1 cellular context compared by ENCODE assay signal in genomic region chr11:76861490-76861953, GRCh38.
TF ChIP-seq lines count a peak whose summit lies in the region.

No MANE protein-coding gene starts in this region.

TF ChIP-seq in K562, 482 proteins besides CTCF, POLR2A, EP300 and RAD21 (continued from another document):
- TF ChIP-seq, protein P1, sequence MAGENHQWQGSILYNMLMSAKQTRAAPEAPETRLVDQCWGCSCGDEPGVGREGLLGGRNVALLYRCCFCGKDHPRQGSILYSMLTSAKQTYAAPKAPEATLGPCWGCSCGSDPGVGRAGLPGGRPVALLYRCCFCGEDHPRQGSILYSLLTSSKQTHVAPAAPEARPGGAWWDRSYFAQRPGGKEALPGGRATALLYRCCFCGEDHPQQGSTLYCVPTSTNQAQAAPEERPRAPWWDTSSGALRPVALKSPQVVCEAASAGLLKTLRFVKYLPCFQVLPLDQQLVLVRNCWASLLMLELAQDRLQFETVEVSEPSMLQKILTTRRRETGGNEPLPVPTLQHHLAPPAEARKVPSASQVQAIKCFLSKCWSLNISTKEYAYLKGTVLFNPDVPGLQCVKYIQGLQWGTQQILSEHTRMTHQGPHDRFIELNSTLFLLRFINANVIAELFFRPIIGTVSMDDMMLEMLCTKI (IDR thresholded peaks at IDR 0.05; ENCODE audit: partially characterized antibody): no peak
- TF ChIP-seq MYC (IDR thresholded peaks at IDR 0.05; ENCODE audit: low read depth, low read length): no peak
- TF ChIP-seq MYC (CRISPR knock-in tag; IDR thresholded peaks at IDR 0.05; ENCODE audit: borderline replicate concordance, low read depth): no peak
- no peak for TF ChIP-seq HINFP (tag; conservative IDR thresholded peaks at IDR 0.05; ENCODE audit: low read depth)
- TF ChIP-seq, protein P2, sequence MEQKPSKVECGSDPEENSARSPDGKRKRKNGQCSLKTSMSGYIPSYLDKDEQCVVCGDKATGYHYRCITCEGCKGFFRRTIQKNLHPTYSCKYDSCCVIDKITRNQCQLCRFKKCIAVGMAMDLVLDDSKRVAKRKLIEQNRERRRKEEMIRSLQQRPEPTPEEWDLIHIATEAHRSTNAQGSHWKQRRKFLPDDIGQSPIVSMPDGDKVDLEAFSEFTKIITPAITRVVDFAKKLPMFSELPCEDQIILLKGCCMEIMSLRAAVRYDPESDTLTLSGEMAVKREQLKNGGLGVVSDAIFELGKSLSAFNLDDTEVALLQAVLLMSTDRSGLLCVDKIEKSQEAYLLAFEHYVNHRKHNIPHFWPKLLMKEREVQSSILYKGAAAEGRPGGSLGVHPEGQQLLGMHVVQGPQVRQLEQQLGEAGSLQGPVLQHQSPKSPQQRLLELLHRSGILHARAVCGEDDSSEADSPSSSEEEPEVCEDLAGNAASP (IDR thresholded peaks at IDR 0.05): peak; percentile 74
